2 cellular contexts compared by ENCODE assay signal in the genomic region with DNA sequence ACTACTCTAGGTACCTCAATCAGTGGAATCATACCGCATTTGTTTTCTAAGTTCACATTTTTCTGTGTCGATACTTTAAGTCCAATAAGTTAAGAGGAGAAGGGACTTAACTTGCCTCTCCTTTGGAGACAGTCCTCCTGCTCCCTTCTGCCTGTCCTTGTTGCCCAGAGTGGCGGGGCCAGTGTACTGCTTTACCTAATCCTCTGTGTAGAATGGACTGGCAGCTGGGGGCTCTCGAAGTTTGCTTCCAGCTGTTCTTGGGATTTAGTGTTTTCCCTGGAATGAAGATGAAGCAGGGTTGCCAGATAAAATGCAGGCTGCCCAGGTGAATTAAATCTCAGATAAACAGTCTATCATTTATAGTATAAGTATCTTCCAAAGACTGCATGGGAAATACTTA.
TF ChIP-seq lines count a peak whose summit lies in the region.

No MANE protein-coding gene starts in this region.

TF ChIP-seq in A549, 52 proteins besides CTCF, POLR2A, EP300 and RAD21 (continued from another document):
- TF ChIP-seq, protein P1, sequence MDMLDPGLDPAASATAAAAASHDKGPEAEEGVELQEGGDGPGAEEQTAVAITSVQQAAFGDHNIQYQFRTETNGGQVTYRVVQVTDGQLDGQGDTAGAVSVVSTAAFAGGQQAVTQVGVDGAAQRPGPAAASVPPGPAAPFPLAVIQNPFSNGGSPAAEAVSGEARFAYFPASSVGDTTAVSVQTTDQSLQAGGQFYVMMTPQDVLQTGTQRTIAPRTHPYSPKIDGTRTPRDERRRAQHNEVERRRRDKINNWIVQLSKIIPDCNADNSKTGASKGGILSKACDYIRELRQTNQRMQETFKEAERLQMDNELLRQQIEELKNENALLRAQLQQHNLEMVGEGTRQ (IDR thresholded peaks at IDR 0.05) = no peak
- no peak for TF ChIP-seq HEYL (CRISPR knock-in tag; IDR thresholded peaks at IDR 0.05)
- no peak for TF ChIP-seq RFX5 (IDR thresholded peaks at IDR 0.05)
- TF ChIP-seq RCOR1 (IDR thresholded peaks at IDR 0.05; ENCODE audit: low read depth, low read length) = no peak
- no peak for TF ChIP-seq PHF8 (IDR thresholded peaks at IDR 0.05; ENCODE audit: borderline replicate concordance, low read depth)
- TF ChIP-seq HDAC2 (IDR thresholded peaks at IDR 0.05) = no peak
- no peak for TF ChIP-seq CHD2 (IDR thresholded peaks at IDR 0.05; ENCODE audit: low read length, partially characterized antibody)

TF ChIP-seq in SK-N-SH, 30 proteins besides CTCF, POLR2A, EP300 and RAD21 (continued from another document):
- TF ChIP-seq, protein P2, sequence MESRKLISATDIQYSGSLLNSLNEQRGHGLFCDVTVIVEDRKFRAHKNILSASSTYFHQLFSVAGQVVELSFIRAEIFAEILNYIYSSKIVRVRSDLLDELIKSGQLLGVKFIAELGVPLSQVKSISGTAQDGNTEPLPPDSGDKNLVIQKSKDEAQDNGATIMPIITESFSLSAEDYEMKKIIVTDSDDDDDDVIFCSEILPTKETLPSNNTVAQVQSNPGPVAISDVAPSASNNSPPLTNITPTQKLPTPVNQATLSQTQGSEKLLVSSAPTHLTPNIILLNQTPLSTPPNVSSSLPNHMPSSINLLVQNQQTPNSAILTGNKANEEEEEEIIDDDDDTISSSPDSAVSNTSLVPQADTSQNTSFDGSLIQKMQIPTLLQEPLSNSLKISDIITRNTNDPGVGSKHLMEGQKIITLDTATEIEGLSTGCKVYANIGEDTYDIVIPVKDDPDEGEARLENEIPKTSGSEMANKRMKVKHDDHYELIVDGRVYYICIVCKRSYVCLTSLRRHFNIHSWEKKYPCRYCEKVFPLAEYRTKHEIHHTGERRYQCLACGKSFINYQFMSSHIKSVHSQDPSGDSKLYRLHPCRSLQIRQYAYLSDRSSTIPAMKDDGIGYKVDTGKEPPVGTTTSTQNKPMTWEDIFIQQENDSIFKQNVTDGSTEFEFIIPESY (IDR thresholded peaks at IDR 0.05; ENCODE audit: borderline replicate concordance, low read depth) = no peak
- TF ChIP-seq, protein P3, sequence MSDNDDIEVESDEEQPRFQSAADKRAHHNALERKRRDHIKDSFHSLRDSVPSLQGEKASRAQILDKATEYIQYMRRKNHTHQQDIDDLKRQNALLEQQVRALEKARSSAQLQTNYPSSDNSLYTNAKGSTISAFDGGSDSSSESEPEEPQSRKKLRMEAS (IDR thresholded peaks at IDR 0.05; ENCODE audit: low read depth) = no peak
- no peak for TF ChIP-seq MEF2A (IDR thresholded peaks at IDR 0.05; ENCODE audit: borderline replicate concordance, low read depth)
- TF ChIP-seq NFIC (IDR thresholded peaks at IDR 0.05; ENCODE audit: borderline replicate concordance) = no peak
- TF ChIP-seq TCF12 (IDR thresholded peaks at IDR 0.05) = no peak
